ENCODE assay signal across 9 cellular contexts in genomic region chr6:13811627-13812358, GRCh38. TPM values are rescaled to one million over a fixed set of nuclear protein-coding genes. Genes with fewer than 3 reads are reported as not detected.
DNase-seq lines count a peak whose midpoint lies in the region; TF ChIP-seq lines count a peak whose summit lies in the region.
"Had no signal": no experiment of that assay in that cellular context is flagged by ENCODE, and none has a peak within 500 bp of the region (broad histone marks: within the 10 kb centered on the region; RNA-seq: fewer than 3 reads in every experiment).

No MANE protein-coding gene starts in this region.

- no peak overlapping the region for H3K4me2 ChIP-seq in mammary epithelial cell (ENCODE audit: insufficient read depth, low read depth, low read length)

- TF ChIP-seq CTCF in MCF 10A (IDR thresholded peaks at IDR 0.05; ENCODE audit: unreplicated experiment) (no peak), mammary epithelial cell (conservative IDR thresholded peaks at IDR 0.05 in 1 of 2, IDR thresholded peaks at IDR 0.05 in 1 of 2; ENCODE audit: extremely low read depth in 1 of 2, insufficient read depth in 1 of 2, low read depth in 1 of 2, low read length in 2 of 2) (no peak), brain (conservative IDR thresholded peaks at IDR 0.05) (no peak), type B pancreatic cell (conservative IDR thresholded peaks at IDR 0.05) (no peak)

- 97% methylated on average over 7 of the region's 8 CpGs for WGBS in mammary epithelial cell (ENCODE audit: low coverage, missing lambda C conversion rate)

- intact Hi-C loops in MCF 10A (cut with micrococcal nuclease): no loop called here
- intact Hi-C loops in mammary epithelial cell (cut with micrococcal nuclease): loop anchor here (5.0 kb wide), 1 partner anchor 99 kb away; the partner anchor contains the start of gene RANBP9

- in situ Hi-C loops in mammary epithelial cell (cut with MboI; ENCODE audit: low sequenced_read_pairs in 2 of 2): no loop called here

- H3K9me3 Mint-ChIP-seq in MCF 10A (ENCODE audit: unreplicated experiment) (no peaks in the 10 kb centered on the region), brain (no peaks in the 10 kb centered on the region), type B pancreatic cell (no peaks in the 10 kb centered on the region)

- peaks cover 35% of the 10 kb centered on the region for H3K4me1 Mint-ChIP-seq in MCF 10A (ENCODE audit: insufficient read depth, unreplicated experiment)
- peaks cover 39% of the 10 kb centered on the region for H3K4me1 Mint-ChIP-seq in brain
- peaks cover 37% of the 10 kb centered on the region for H3K4me1 Mint-ChIP-seq in type B pancreatic cell (ENCODE audit: unreplicated experiment)

- BruUV-seq in MCF 10A (replicated peaks; lab: Mats Ljungman, UMichigan): no TSS peak
- BruUV-seq in mammary epithelial cell (replicated peaks; lab: Mats Ljungman, UMichigan): no TSS peak

- DNase-seq in MCF 10A (ENCODE audit: unreplicated experiment): no peak
- DNase-seq in mammary epithelial cell: no peak
- DNase-seq in mucosa of gallbladder (ENCODE audit: low spot score): peak; percentile 12
- DNase-seq in type B pancreatic cell (ENCODE audit: extremely low spot score, unreplicated experiment): no peak
- DNase-seq in SKM-1 treated with dmso at 0.1 percent for 144 hours (lab: John Stamatoyannopoulos, UW; ENCODE audit: unreplicated experiment): no peak
- no peak for DNase-seq in HT-29 (ENCODE audit: low spot score)
- no peak for DNase-seq in SJCRH30
- DNase-seq: NCI-H524 treated with DMSO at 0.1 percent for 48 hours had no signal

- peaks cover 15% of the 10 kb centered on the region for H3K4me1 ChIP-seq in mammary epithelial cell (ENCODE audit: insufficient read depth, low read length)
- no peaks in the 10 kb centered on the region for H3K4me1 ChIP-seq in SJCRH30

- H3K36me3 Mint-ChIP-seq in MCF 10A (ENCODE audit: insufficient read depth, unreplicated experiment) (peaks cover 5% of the 10 kb centered on the region), brain (peaks cover 24% of the 10 kb centered on the region), type B pancreatic cell (peaks cover 14% of the 10 kb centered on the region)

- H3K4me3 Mint-ChIP-seq in MCF 10A (ENCODE audit: unreplicated experiment): no peak overlapping the region
- H3K4me3 Mint-ChIP-seq in brain: peak overlapping the region; percentile 90 to 97 (median 95)
- H3K4me3 Mint-ChIP-seq in type B pancreatic cell: peak overlapping the region; percentile 97

- CTCF ChIA-PET in MCF 10A (lab: Yijun Ruan, JAX) (interaction anchor here (0.6 to 1.5 kb wide), 11 partner anchors 10 to 261 kb away, joined by 3 to 7 read pairs (median 3); partner anchors contain the start of gene SIRT5), mammary epithelial cell (lab: Charles Lee; ENCODE audit: low non-redundant PET) (no interaction called here)

- H3K27ac ChIP-seq in mammary epithelial cell (ENCODE audit: insufficient read depth, low read depth, low read length) (no peak overlapping the region), SJCRH30 (no peak overlapping the region)

- H3K79me2 ChIP-seq in mammary epithelial cell (ENCODE audit: insufficient read depth, low read length): peaks cover 58% of the 10 kb centered on the region

- H3K4me3 ChIP-seq in mammary epithelial cell (replicated peaks in 1 of 3; ENCODE audit: insufficient read depth in 1 of 3, low read depth in 2 of 3, low read length in 3 of 3) (no peak overlapping the region), SJCRH30 (no peak overlapping the region)

- H3K36me3 ChIP-seq in mammary epithelial cell (ENCODE audit: insufficient read depth, low read length) (no peaks in the 10 kb centered on the region), SJCRH30 (no peaks in the 10 kb centered on the region)

- no peak overlapping the region for H2AFZ ChIP-seq in mammary epithelial cell (ENCODE audit: low read depth, low read length)

- H3K9me3 ChIP-seq in mammary epithelial cell (replicated peaks; ENCODE audit: insufficient read depth, low read length) (no peaks in the 10 kb centered on the region), SJCRH30 (replicated peaks) (no peaks in the 10 kb centered on the region)

- H3K27me3 ChIP-seq in mammary epithelial cell (ENCODE audit: insufficient read depth, low read length) (no peaks in the 10 kb centered on the region), SJCRH30 (no peaks in the 10 kb centered on the region)

- POLR2A ChIA-PET in MCF 10A (lab: Yijun Ruan, JAX): interaction anchor here (0.8 to 3.1 kb wide), 6 partner anchors 78 to 363 kb away, joined by 3 to 18 read pairs (median 4); partner anchors contain the start of gene RANBP9

- peak overlapping the region; percentile 66 for H3K27ac Mint-ChIP-seq in MCF 10A (ENCODE audit: low read depth, unreplicated experiment)
- H3K27ac Mint-ChIP-seq in brain: peak overlapping the region in 4 of 5 experiments; percentile 24 to 93 (median 52)
- H3K27ac Mint-ChIP-seq in type B pancreatic cell: peak overlapping the region; percentile 37

- dilution Hi-C loops in mammary epithelial cell (cut with HindIII; ENCODE audit: low sequenced_read_pairs): no loop called here

- no peak overlapping the region for H3K9ac ChIP-seq in mammary epithelial cell (ENCODE audit: insufficient read depth, low read length)

- H4K20me1 ChIP-seq in mammary epithelial cell (ENCODE audit: insufficient read depth, low read length): no peaks in the 10 kb centered on the region

- H3K27me3 Mint-ChIP-seq in MCF 10A (ENCODE audit: insufficient read depth, unreplicated experiment): no peaks in the 10 kb centered on the region
- H3K27me3 Mint-ChIP-seq in brain: peaks cover 4% of the 10 kb centered on the region
- H3K27me3 Mint-ChIP-seq in type B pancreatic cell: no peaks in the 10 kb centered on the region

RNA-seq across cellular contexts. Expression of gene MCUR1, which starts 2.6 kb away (rescaled TPM):
- 26.8 and 30.4 TPM in 2 replicates for total RNA-seq in MCF 10A (2022)
- 10 to 100 TPM; 12.0 to 28.0 TPM for total RNA-seq in mammary epithelial cell
- polyA plus RNA-seq in mammary epithelial cell: 10.7 TPM
- 8.8 TPM for polyA minus RNA-seq in mammary epithelial cell
- polyA plus RNA-seq in brain (ENCODE audit: insufficient read depth, low read depth, low replicate concordance): 19.8 TPM
- 18.1 TPM for total RNA-seq in mucosa of gallbladder
- 25.3 and 31.6 TPM in 2 replicates for total RNA-seq in type B pancreatic cell (ENCODE audit: low replicate concordance)
- total RNA-seq in HT-29 (2014; rRNA removed; shearing (Covaris generic)): 20.2 and 29.2 TPM in 2 replicates
- 15.3 and 16.0 TPM in 2 replicates for total RNA-seq in SJCRH30 (2014; rRNA removed; shearing (Covaris generic))
